ENCODE assay signal across 1 cellular context in the genomic region with DNA sequence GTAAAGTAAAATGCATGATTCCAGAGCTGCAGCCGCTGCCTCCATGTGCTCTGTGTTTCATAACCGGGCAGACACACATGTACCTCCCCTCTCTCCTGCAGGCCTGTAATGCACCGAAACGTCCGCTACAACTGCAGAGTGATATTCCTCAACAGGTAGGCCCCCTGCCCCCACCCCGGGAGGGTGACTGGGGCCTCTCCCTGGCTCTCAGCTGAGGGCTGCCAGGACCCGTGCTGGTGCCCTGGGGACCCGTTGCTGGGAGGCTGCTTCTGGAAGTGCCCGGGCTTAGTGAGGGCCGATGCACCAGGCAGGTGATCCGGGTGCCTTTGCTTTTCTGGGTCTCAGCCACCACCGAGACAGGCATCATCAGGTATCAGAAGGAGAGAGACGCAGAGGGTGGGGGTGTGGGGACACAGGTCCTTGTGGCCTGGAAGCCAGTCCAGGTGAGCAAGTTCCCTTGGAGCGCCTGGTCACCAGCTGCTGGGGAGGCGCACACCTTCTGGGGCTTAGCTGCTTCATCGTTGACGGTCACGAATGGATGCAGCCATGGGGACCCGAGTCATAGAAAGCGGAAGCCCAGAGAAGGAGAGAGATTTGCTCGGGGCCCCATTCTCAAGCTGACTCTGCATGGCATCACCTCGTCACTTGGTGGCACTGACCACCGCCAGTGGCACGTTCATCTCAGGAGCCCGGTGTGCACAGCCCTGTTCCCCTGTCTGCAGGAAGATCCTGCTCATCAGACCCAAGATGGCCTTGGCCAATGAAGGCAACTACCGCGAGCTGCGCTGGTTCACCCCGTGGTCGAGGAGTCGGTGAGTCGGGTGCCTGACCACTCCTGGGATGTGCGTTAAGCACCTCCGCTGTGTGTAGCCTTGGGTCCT.
TF ChIP-seq lines count a peak whose summit lies in the region.

No MANE protein-coding gene starts in this region.

TF ChIP-seq in K562, 482 proteins besides CTCF, POLR2A, EP300 and RAD21:
- TF ChIP-seq POLR2G (IDR thresholded peaks at IDR 0.05; ENCODE audit: low read depth, low read length) (peak; percentile 32), RNF2 (IDR thresholded peaks at IDR 0.05) (no peak)
TF ChIP-seq in K562: peak in this region for 1.
